20 cellular contexts compared by ENCODE assay signal in genomic region chr3:139187154-139187553, GRCh38.
"Had no signal": no experiment of that assay in that cellular context is flagged by ENCODE, and none has a peak within 500 bp of the region (broad histone marks: within the 10 kb centered on the region; RNA-seq: fewer than 3 reads in every experiment).

No MANE protein-coding gene starts in this region.

- H3K4me1 ChIP-seq: gastrocnemius medialis, testis, upper lobe of right lung had no signal

- FAIRE-seq: colon, kidney, pancreas, TTC549 had no signal

- DNase-seq: activated CD4-positive, alpha-beta T cell treated with anti-CD3 and anti-CD28 coated beads for 36 hours; activated CD4-positive, alpha-beta T cell treated with anti-CD3 and anti-CD28 coated beads, Interleukin-2, amount 50 U/mL, for 48 hours; activated gamma-delta T cell; amniotic stem cell; body of pancreas; central memory CD4-positive, alpha-beta T cell; gastrocnemius medialis; kidney; left ventricle myocardium superior; natural killer cell; pancreas; stimulated activated CD4-positive, alpha-beta T cell treated with anti-CD3 and anti-CD28 coated beads, Interleukin-4, amount 100 ng/mL, for 24 hours; upper lobe of right lung had no signal

- ATAC-seq: activated CD4-positive, alpha-beta T cell treated with anti-CD3 and anti-CD28 coated beads for 36 hours; body of pancreas; esophagus mucosa; gastrocnemius medialis; left ventricle myocardium superior; natural killer cell; sciatic nerve; stimulated activated effector memory CD8-positive, alpha-beta T cell treated with anti-CD3 and anti-CD28 coated beads, Interleukin-12 subunit alpha, Interleukin-12 subunit beta, amount 100 ng/mL, for 72 hours; upper lobe of right lung had no signal

- H3K4me3 ChIP-seq: body of pancreas, gastrocnemius medialis, pancreas, testis, upper lobe of right lung had no signal

- H3K36me3 ChIP-seq: gastrocnemius medialis, neutrophil, pancreas, upper lobe of right lung had no signal

- H3K9me3 ChIP-seq: body of pancreas, gastrocnemius medialis, neutrophil, pancreas, testis, upper lobe of right lung had no signal

- H3K27me3 ChIP-seq: body of pancreas, gastrocnemius medialis, neutrophil, pancreas, testis, upper lobe of right lung had no signal

- H3K27ac ChIP-seq: body of pancreas, gastrocnemius medialis, neutrophil, pancreas, testis, upper lobe of right lung had no signal
